Comparison of ENCODE assay signal across 8 cellular contexts in the genomic region with DNA sequence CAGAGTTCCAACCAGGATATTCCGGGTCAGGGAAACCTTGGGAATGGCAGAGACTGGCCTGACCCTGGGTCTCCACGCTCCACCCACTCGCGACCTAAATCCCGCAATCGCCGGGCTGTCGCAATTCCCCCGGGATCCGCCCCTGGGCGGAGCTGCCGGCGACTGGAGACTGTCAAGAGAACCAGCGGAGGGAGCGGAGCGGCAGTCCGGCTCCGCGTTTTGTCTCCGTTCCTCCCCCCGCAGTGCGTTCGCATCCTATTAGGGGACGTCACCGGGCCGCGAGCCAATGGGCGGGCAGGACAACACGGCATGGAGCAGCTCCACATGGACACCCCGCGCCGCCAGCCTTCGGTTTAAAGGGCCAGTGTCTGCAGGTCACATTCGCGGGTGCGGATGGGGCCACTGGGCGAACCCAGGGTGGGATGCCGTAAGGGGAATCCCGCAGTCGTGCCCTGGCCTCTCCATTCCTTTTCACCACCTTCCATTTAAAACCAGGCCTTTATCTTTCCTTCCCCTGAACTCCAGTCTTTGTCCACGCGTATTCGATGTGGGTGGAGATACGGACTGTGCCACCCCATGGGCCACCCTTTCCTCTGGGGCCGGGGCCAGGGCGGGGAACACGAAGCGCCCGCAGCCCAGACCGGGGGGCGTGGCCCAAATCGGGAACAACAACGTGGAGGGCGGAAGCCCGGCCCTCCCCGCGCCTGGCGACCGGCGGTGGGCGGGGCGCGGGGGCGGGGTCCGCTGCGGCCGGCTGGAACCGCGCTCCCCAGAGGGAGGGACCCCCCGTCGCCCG. TPM values are rescaled to one million over a fixed set of nuclear protein-coding genes. Genes with fewer than 3 reads are reported as not detected.
DNase-seq lines count a peak whose midpoint lies in the region; ATAC-seq, FAIRE-seq and TF ChIP-seq lines count a peak whose summit lies in the region.

No MANE protein-coding gene starts in this region.

- CTCF ChIA-PET in activated CD4-positive, alpha-beta T cell treated with anti-CD3 and anti-CD28 coated beads for 36 hours (lab: Charles Lee): interaction anchor here (0.5 to 5.3 kb wide), 8 partner anchors 9 to 384 kb away, joined by 3 to 44 read pairs (median 3); partner anchors contain the start of gene DPH1

- DNase-seq in AG09309 (ENCODE audit: low read depth): peak; percentile 98
- DNase-seq in NCI-H510A (lab: John Stamatoyannopoulos, UW): peak; percentile 94
- DNase-seq in activated CD4-positive, alpha-beta T cell treated with anti-CD3 and anti-CD28 coated beads for 36 hours: peak; percentile 100
- peak; percentile 100 for DNase-seq in choroid plexus epithelial cell (ENCODE audit: low read depth)
- peak; percentile 100 for DNase-seq in kidney
- DNase-seq in stimulated activated CD4-positive, alpha-beta T cell treated with anti-CD3 and anti-CD28 coated beads, Interleukin-15, amount 100 ng/mL, for 1 hour (ENCODE audit: low read depth in 1 of 2, low spot score in 1 of 2): peak; percentile 98

- POLR2A ChIA-PET in activated CD4-positive, alpha-beta T cell treated with anti-CD3 and anti-CD28 coated beads for 36 hours (lab: Charles Lee): interaction anchor here (0.7 to 3.4 kb wide), 5 partner anchors 10 to 99 kb away, joined by 3 to 36 read pairs (median 5); partner anchors contain the start of gene TSR1

- H3K4me3 Mint-ChIP-seq in activated CD4-positive, alpha-beta T cell treated with anti-CD3 and anti-CD28 coated beads for 36 hours: peak overlapping the region; percentile 88

- H3K27ac ChIP-seq in kidney (ENCODE audit: low read depth in 2 of 2, low read length in 2 of 2): peak overlapping the region; percentile 99 to 100

- intact Hi-C loops in activated CD4-positive, alpha-beta T cell treated with anti-CD3 and anti-CD28 coated beads for 36 hours (cut with DNase I, micrococcal nuclease): loop anchor here (1.0 to 5.0 kb wide), 14 partner anchors 9 to 1966 kb away; partner anchors contain the start of genes TSR1 (in 2 of the 2), CLUH (in 1 of the 2), CRK (in 1 of the 2) and CYB5D2 (in 1 of the 2)
- intact Hi-C loops in kidney (cut with DNase I): no loop called here

- peak overlapping the region; percentile 63 for H3K4me3 ChIP-seq in AG09309 (ENCODE audit: control insufficient read depth, low read depth, low read length)
- peak overlapping the region; percentile 68 for H3K4me3 ChIP-seq in choroid plexus epithelial cell (ENCODE audit: low read depth, low read length)
- H3K4me3 ChIP-seq in kidney (ENCODE audit: low read length in 2 of 2): peak overlapping the region; percentile 81 to 98

- no peaks in the 10 kb centered on the region for H3K36me3 Mint-ChIP-seq in activated CD4-positive, alpha-beta T cell treated with anti-CD3 and anti-CD28 coated beads for 36 hours (ENCODE audit: low read depth)

- no peaks in the 10 kb centered on the region for H3K27me3 Mint-ChIP-seq in activated CD4-positive, alpha-beta T cell treated with anti-CD3 and anti-CD28 coated beads for 36 hours

- peak overlapping the region; percentile 70 to 82 for H3K9ac ChIP-seq in kidney (ENCODE audit: low read length in 2 of 2)

- no peaks in the 10 kb centered on the region for H3K9me3 Mint-ChIP-seq in activated CD4-positive, alpha-beta T cell treated with anti-CD3 and anti-CD28 coated beads for 36 hours (ENCODE audit: low read depth)

- H3K9me3 ChIP-seq in kidney (ENCODE audit: control insufficient read depth in 1 of 2, low read length in 2 of 2): no peaks in the 10 kb centered on the region

- peaks cover 43% of the 10 kb centered on the region for H3K4me1 Mint-ChIP-seq in activated CD4-positive, alpha-beta T cell treated with anti-CD3 and anti-CD28 coated beads for 36 hours

- H3K4me1 ChIP-seq in kidney (ENCODE audit: control insufficient read depth in 1 of 2, insufficient read depth in 1 of 2, low read depth in 1 of 2, low read length in 2 of 2): peaks cover 28 to 31% of the 10 kb centered on the region in 2 donors

- H3K36me3 ChIP-seq in kidney (ENCODE audit: control insufficient read depth in 1 of 2, insufficient read depth in 2 of 2, low read length in 2 of 2): no peaks in the 10 kb centered on the region

- FAIRE-seq in kidney (lab: Jason Lieb, UNC): peak; percentile 86

- peak overlapping the region; percentile 99 for H3K27ac Mint-ChIP-seq in activated CD4-positive, alpha-beta T cell treated with anti-CD3 and anti-CD28 coated beads for 36 hours

- TF ChIP-seq CTCF in AG09309 (IDR thresholded peaks at IDR 0.05; ENCODE audit: control insufficient read depth, insufficient read depth, low read depth, low read length, missing control alignments) (no peak), choroid plexus epithelial cell (conservative IDR thresholded peaks at IDR 0.05; ENCODE audit: low read depth, low read length) (no peak), kidney (IDR thresholded peaks at IDR 0.05; ENCODE audit: borderline replicate concordance, extremely low read depth, insufficient read depth) (no peak)

- peak; percentile 5 for TF ChIP-seq POLR2A in GM19099 (IDR thresholded peaks at IDR 0.05; ENCODE audit: extremely low read depth, insufficient read length, low read depth)

- peak; percentile 44 for ATAC-seq in HG03378 (IDR thresholded peaks at IDR 0.05; ENCODE audit: unreplicated experiment)
- ATAC-seq in activated CD4-positive, alpha-beta T cell treated with anti-CD3 and anti-CD28 coated beads for 36 hours: peak; percentile 59

RNA-seq across cellular contexts. Expression of gene MNT, which starts 0.8 kb away (rescaled TPM):
- total RNA-seq in activated CD4-positive, alpha-beta T cell treated with anti-CD3 and anti-CD28 coated beads for 36 hours: 10 to 100 TPM; 16.0 to 19.3 TPM
- total RNA-seq in kidney: 39.8 TPM
- polyA plus RNA-seq in kidney (ENCODE audit: insufficient read depth, low read depth, low replicate concordance): 3.7 TPM

Comparison
In these comparisons a context has a peak if more than half of its experiments do, and no peak if none do; other contexts are left out.
1. Peak in every context shown above with its lines: DNase-seq, ATAC-seq, H3K4me3 ChIP-seq and H3K27ac ChIP-seq.